25 cellular contexts compared by ENCODE assay signal in genomic region chr6:37321516-37321915, GRCh38. TPM values are rescaled to one million over a fixed set of nuclear protein-coding genes. Genes with fewer than 3 reads are reported as not detected.
DNase-seq lines count a peak whose midpoint lies in the region; ATAC-seq and TF ChIP-seq lines count a peak whose summit lies in the region.
"Had no signal": no experiment of that assay in that cellular context is flagged by ENCODE, and none has a peak within 500 bp of the region (broad histone marks: within the 10 kb centered on the region; RNA-seq: fewer than 3 reads in every experiment).

No MANE protein-coding gene starts in this region.

- no peaks in the 10 kb centered on the region for H3K9me3 ChIP-seq in CD8-positive, alpha-beta T cell (ENCODE audit: low read length)
- no peaks in the 10 kb centered on the region for H3K9me3 ChIP-seq in naive thymus-derived CD4-positive, alpha-beta T cell (ENCODE audit: control insufficient read depth in 2 of 3, low read length in 3 of 3)
- H3K9me3 ChIP-seq: body of pancreas, colonic mucosa, Peyer's patch, right lobe of liver, upper lobe of right lung had no signal

- no peaks in the 10 kb centered on the region for H3K27me3 Mint-ChIP-seq in activated CD4-positive, alpha-beta T cell treated with anti-CD3 and anti-CD28 coated beads, Interleukin-2, amount 10 ng/mL, durations not matched to agents 24 days and 14 days
- H3K27me3 Mint-ChIP-seq in CD8-positive, alpha-beta T cell (ENCODE audit: low read depth): no peaks in the 10 kb centered on the region
- no peaks in the 10 kb centered on the region for H3K27me3 Mint-ChIP-seq in chondrocyte (ENCODE audit: low read depth)
- no peaks in the 10 kb centered on the region for H3K27me3 Mint-ChIP-seq in naive thymus-derived CD4-positive, alpha-beta T cell
- H3K27me3 Mint-ChIP-seq: activated B cell treated with CpG ODN at 0.5 μM for 24 hours; activated naive CD8-positive, alpha-beta T cell treated with anti-CD3 and anti-CD28 coated beads, Interleukin-2, amount 10 ng/mL, durations not matched to agents 7 days and 5 days had no signal

- H3K4me1 Mint-ChIP-seq in activated CD4-positive, alpha-beta T cell treated with anti-CD3 and anti-CD28 coated beads, Interleukin-2, amount 10 ng/mL, durations not matched to agents 24 days and 14 days: peaks cover 17% of the 10 kb centered on the region
- H3K4me1 Mint-ChIP-seq in CD8-positive, alpha-beta T cell (ENCODE audit: low read depth): no peaks in the 10 kb centered on the region
- H3K4me1 Mint-ChIP-seq in chondrocyte (ENCODE audit: low read depth): peaks cover 35% of the 10 kb centered on the region
- H3K4me1 Mint-ChIP-seq in naive thymus-derived CD4-positive, alpha-beta T cell: peaks cover 0 to 16% (median 4%) of the 10 kb centered on the region in 7 donors

- no peaks in the 10 kb centered on the region for H3K9me3 Mint-ChIP-seq in activated CD4-positive, alpha-beta T cell treated with anti-CD3 and anti-CD28 coated beads, Interleukin-2, amount 10 ng/mL, durations not matched to agents 24 days and 14 days
- no peaks in the 10 kb centered on the region for H3K9me3 Mint-ChIP-seq in CD8-positive, alpha-beta T cell
- H3K9me3 Mint-ChIP-seq in chondrocyte (ENCODE audit: low read depth): no peaks in the 10 kb centered on the region
- H3K9me3 Mint-ChIP-seq in naive thymus-derived CD4-positive, alpha-beta T cell: peaks cover 0 to 1% (median 0%) of the 10 kb centered on the region in 11 donors
- H3K9me3 Mint-ChIP-seq: activated B cell treated with CpG ODN at 0.5 μM for 24 hours; activated naive CD8-positive, alpha-beta T cell treated with anti-CD3 and anti-CD28 coated beads, Interleukin-2, amount 10 ng/mL, durations not matched to agents 7 days and 5 days had no signal

- no peaks in the 10 kb centered on the region for H3K27me3 ChIP-seq in CD8-positive, alpha-beta T cell (ENCODE audit: insufficient read depth, low read length)
- H3K27me3 ChIP-seq in naive thymus-derived CD4-positive, alpha-beta T cell (ENCODE audit: control insufficient read depth in 2 of 2, insufficient read depth in 2 of 2, low read length in 2 of 2): no peaks in the 10 kb centered on the region
- H3K27me3 ChIP-seq: body of pancreas, colonic mucosa, Peyer's patch, right lobe of liver, upper lobe of right lung had no signal

- no peak for TF ChIP-seq CTCF in CD8-positive, alpha-beta T cell (IDR thresholded peaks at IDR 0.05)
- no peak for TF ChIP-seq CTCF in chondrocyte (IDR thresholded peaks at IDR 0.05)

- H3K36me3 ChIP-seq in CD8-positive, alpha-beta T cell (ENCODE audit: insufficient read depth, low read length): peaks cover 36% of the 10 kb centered on the region
- H3K36me3 ChIP-seq in naive thymus-derived CD4-positive, alpha-beta T cell (ENCODE audit: control insufficient read depth in 2 of 3, insufficient read depth in 3 of 3, low read length in 3 of 3): peaks cover 5 to 53% (median 18%) of the 10 kb centered on the region in 3 experiments
- H3K36me3 ChIP-seq: colonic mucosa had no signal

- no peak for ATAC-seq in CD8-positive, alpha-beta T cell
- ATAC-seq in naive thymus-derived CD4-positive, alpha-beta T cell: no peak
- ATAC-seq: activated CD8-positive, alpha-beta T cell treated with anti-CD3 and anti-CD28 coated beads, Interleukin-2, amount 10 ng/mL, durations not matched to agents 7 days and 5 days; body of pancreas; right lobe of liver; upper lobe of right lung had no signal

- H3K4me1 ChIP-seq in CD8-positive, alpha-beta T cell (ENCODE audit: insufficient read depth, low read length): no peaks in the 10 kb centered on the region
- H3K4me1 ChIP-seq in naive thymus-derived CD4-positive, alpha-beta T cell (ENCODE audit: control insufficient read depth in 2 of 2, insufficient read depth in 2 of 2, low read length in 2 of 2): no peaks in the 10 kb centered on the region
- H3K4me1 ChIP-seq: body of pancreas, colonic mucosa, upper lobe of right lung had no signal

- peaks cover 18% of the 10 kb centered on the region for H3K36me3 Mint-ChIP-seq in activated CD4-positive, alpha-beta T cell treated with anti-CD3 and anti-CD28 coated beads, Interleukin-2, amount 10 ng/mL, durations not matched to agents 24 days and 14 days (ENCODE audit: low read depth)
- peaks cover 12% of the 10 kb centered on the region for H3K36me3 Mint-ChIP-seq in CD8-positive, alpha-beta T cell
- peaks cover 4% of the 10 kb centered on the region for H3K36me3 Mint-ChIP-seq in chondrocyte (ENCODE audit: low read depth)
- H3K36me3 Mint-ChIP-seq in naive thymus-derived CD4-positive, alpha-beta T cell: peaks cover 0 to 2% (median 0%) of the 10 kb centered on the region in 5 donors

- intact Hi-C loops in activated CD4-positive, alpha-beta T cell treated with anti-CD3 and anti-CD28 coated beads, Interleukin-2, amount 10 ng/mL, durations not matched to agents 24 days and 14 days (cut with micrococcal nuclease): no loop called here
- intact Hi-C loops in CD8-positive, alpha-beta T cell (cut with DNase I, micrococcal nuclease): loop anchor here in 1 of 2 experiments (10.0 kb wide), 1 partner anchor 1353 kb away; no protein-coding TSS in a partner anchor
- intact Hi-C loops in naive thymus-derived CD4-positive, alpha-beta T cell (cut with micrococcal nuclease): loop anchor here (10.0 kb wide), 3 partner anchors 113 to 1173 kb away; partner anchors contain the start of gene CMTR1 (in 1 of the 2)

- no peak overlapping the region for H3K27ac ChIP-seq in CD8-positive, alpha-beta T cell (ENCODE audit: low read depth, low read length)
- H3K27ac ChIP-seq in naive thymus-derived CD4-positive, alpha-beta T cell (ENCODE audit: low read depth, low read length): no peak overlapping the region
- H3K27ac ChIP-seq: body of pancreas, colonic mucosa, right lobe of liver, upper lobe of right lung had no signal

- POLR2A ChIA-PET in CD8-positive, alpha-beta T cell (lab: Charles Lee): no interaction called here
- POLR2A ChIA-PET in naive thymus-derived CD4-positive, alpha-beta T cell (lab: Charles Lee): no interaction called here

- no peak for DNase-seq in activated CD4-positive, alpha-beta T cell treated with anti-CD3 and anti-CD28 coated beads, Interleukin-2, amount 10 ng/mL, durations not matched to agents 24 days and 14 days
- DNase-seq in activated CD4-positive, alpha-beta T cell treated with anti-CD3 and anti-CD28 coated beads for 1 hour: no peak
- DNase-seq in CD8-positive, alpha-beta T cell: no peak
- DNase-seq in chondrocyte (ENCODE audit: low spot score): no peak
- DNase-seq in naive thymus-derived CD4-positive, alpha-beta T cell: no peak
- no peak for DNase-seq in COLO829 (ENCODE audit: low spot score)
- DNase-seq in putamen (ENCODE audit: low spot score): no peak
- DNase-seq in NCI-H2196 treated with DMSO at 0.1 percent for 48 hours (lab: John Stamatoyannopoulos, UW; ENCODE audit: unreplicated experiment): no peak
- DNase-seq: activated B cell treated with CpG ODN at 0.5 μM for 24 hours; activated CD8-positive, alpha-beta T cell treated with anti-CD3 and anti-CD28 coated beads, Interleukin-2, amount 10 ng/mL, durations not matched to agents 7 days and 5 days; activated naive CD8-positive, alpha-beta T cell treated with anti-CD3 and anti-CD28 coated beads, Interleukin-2, amount 10 ng/mL, durations not matched to agents 7 days and 5 days; body of pancreas; colonic mucosa; COR-L47; hypothalamus; NCI-H1417; NCI-H2081 treated with DMSO at 0.1 percent for 48 hours; NCI-H446 treated with DMSO at 0.1 percent for 48 hours; NK-92 treated with Interleukin-12 subunit alpha and Interleukin-12 subunit beta, amount 100 ng/mL, for 24 hours; occipital lobe; Peyer's patch; right lobe of liver; stimulated activated CD4-positive, alpha-beta T cell treated with anti-CD3 and anti-CD28 coated beads, Interleukin-15, amount 100 ng/mL, for 24 hours; T-helper 9 cell; upper lobe of right lung had no signal

- peak overlapping the region; percentile 22 for H3K27ac Mint-ChIP-seq in activated CD4-positive, alpha-beta T cell treated with anti-CD3 and anti-CD28 coated beads, Interleukin-2, amount 10 ng/mL, durations not matched to agents 24 days and 14 days
- H3K27ac Mint-ChIP-seq in CD8-positive, alpha-beta T cell: peak overlapping the region; percentile 60
- peak overlapping the region; percentile 24 for H3K27ac Mint-ChIP-seq in chondrocyte (ENCODE audit: unreplicated experiment)
- peak overlapping the region in 5 of 9 donors; percentile 0 to 73 (median 57) for H3K27ac Mint-ChIP-seq in naive thymus-derived CD4-positive, alpha-beta T cell
- H3K27ac Mint-ChIP-seq: activated B cell treated with CpG ODN at 0.5 μM for 24 hours; activated CD8-positive, alpha-beta T cell treated with anti-CD3 and anti-CD28 coated beads, Interleukin-2, amount 10 ng/mL, durations not matched to agents 7 days and 5 days; activated naive CD8-positive, alpha-beta T cell treated with anti-CD3 and anti-CD28 coated beads, Interleukin-2, amount 10 ng/mL, durations not matched to agents 7 days and 5 days had no signal

- CTCF ChIA-PET in CD8-positive, alpha-beta T cell (lab: Charles Lee): interaction anchor here (1.0 kb wide), 1 partner anchor 370 kb away, joined by 3 read pairs; no protein-coding TSS in a partner anchor
- CTCF ChIA-PET in naive thymus-derived CD4-positive, alpha-beta T cell (lab: Charles Lee): no interaction called here

- H3K4me3 ChIP-seq in CD8-positive, alpha-beta T cell (ENCODE audit: low read depth, low read length): no peak overlapping the region
- no peak overlapping the region for H3K4me3 ChIP-seq in naive thymus-derived CD4-positive, alpha-beta T cell (ENCODE audit: low read length)
- H3K4me3 ChIP-seq: body of pancreas, colonic mucosa, Peyer's patch, right lobe of liver, upper lobe of right lung had no signal

- no peak overlapping the region for H3K4me3 Mint-ChIP-seq in activated CD4-positive, alpha-beta T cell treated with anti-CD3 and anti-CD28 coated beads, Interleukin-2, amount 10 ng/mL, durations not matched to agents 24 days and 14 days
- H3K4me3 Mint-ChIP-seq in CD8-positive, alpha-beta T cell: no peak overlapping the region
- H3K4me3 Mint-ChIP-seq in chondrocyte (ENCODE audit: unreplicated experiment): no peak overlapping the region
- H3K4me3 Mint-ChIP-seq in naive thymus-derived CD4-positive, alpha-beta T cell: no peak overlapping the region
- H3K4me3 Mint-ChIP-seq: activated B cell treated with CpG ODN at 0.5 μM for 24 hours; activated CD8-positive, alpha-beta T cell treated with anti-CD3 and anti-CD28 coated beads, Interleukin-2, amount 10 ng/mL, durations not matched to agents 7 days and 5 days; activated naive CD8-positive, alpha-beta T cell treated with anti-CD3 and anti-CD28 coated beads, Interleukin-2, amount 10 ng/mL, durations not matched to agents 7 days and 5 days had no signal

RNA-seq across cellular contexts. Expression of gene RNF8, which starts 32.3 kb away (rescaled TPM):
- total RNA-seq in activated CD4-positive, alpha-beta T cell treated with anti-CD3 and anti-CD28 coated beads, Interleukin-2, amount 10 ng/mL, durations not matched to agents 24 days and 14 days: 29.4 and 32.0 TPM in 2 replicates
- total RNA-seq in CD8-positive, alpha-beta T cell: 1 to 10 TPM; 8.2 to 8.6 TPM
- total RNA-seq in chondrocyte: 18.6 to 21.4 TPM (median 19.5 TPM) in 3 replicates
- 10 to 100 TPM in 3 of 5 experiments, 1 to 10 TPM in 2; 7.1 to 26.0 (median 15.8) TPM for total RNA-seq in naive thymus-derived CD4-positive, alpha-beta T cell
- polyA plus RNA-seq in naive thymus-derived CD4-positive, alpha-beta T cell: 10 to 100 TPM; 12.6 to 16.8 TPM
